In genomic region chr14:22979748-22980392, GRCh38 we compare ENCODE assay signal across 9 cellular contexts. TPM values are rescaled to one million over a fixed set of nuclear protein-coding genes. Genes with fewer than 3 reads are reported as not detected.
DNase-seq lines count a peak whose midpoint lies in the region; ATAC-seq and TF ChIP-seq lines count a peak whose summit lies in the region.
"Had no signal": no experiment of that assay in that cellular context is flagged by ENCODE, and none has a peak within 500 bp of the region (broad histone marks: within the 10 kb centered on the region; RNA-seq: fewer than 3 reads in every experiment).

No MANE protein-coding gene starts in this region.

- peaks cover 48 to 79% (median 62%) of the 10 kb centered on the region in 4 donors for H3K4me1 ChIP-seq in upper lobe of left lung

- H3K36me3 ChIP-seq in upper lobe of left lung: no peaks in the 10 kb centered on the region

- H3K27me3 Mint-ChIP-seq in activated naive CD4-positive, alpha-beta T cell treated with anti-CD3 and anti-CD28 coated beads for 36 hours (ENCODE audit: low read depth): no peaks in the 10 kb centered on the region

- no peak overlapping the region for H3K27ac Mint-ChIP-seq in activated naive CD4-positive, alpha-beta T cell treated with anti-CD3 and anti-CD28 coated beads for 36 hours

- H3K4me3 Mint-ChIP-seq in activated naive CD4-positive, alpha-beta T cell treated with anti-CD3 and anti-CD28 coated beads for 36 hours: peak overlapping the region; percentile 28

- TF ChIP-seq POLR2A in upper lobe of left lung (IDR thresholded peaks at IDR 0.05): no peak

- no peak for DNase-seq in activated naive CD4-positive, alpha-beta T cell treated with anti-CD3 and anti-CD28 coated beads for 36 hours
- no peak for DNase-seq in activated naive CD4-positive, alpha-beta T cell treated with Interleukin-2 at 50 U/mL for 16 hours
- no peak for DNase-seq in astrocyte of the cerebellum (ENCODE audit: low read depth)
- DNase-seq in upper lobe of left lung: no peak
- DNase-seq in NOMO-1 treated with dmso at 0.1 percent for 144 hours (lab: John Stamatoyannopoulos, UW; ENCODE audit: unreplicated experiment): no peak
- DNase-seq in globus pallidus (ENCODE audit: low spot score): no peak
- DNase-seq: DMS53 had no signal

- ATAC-seq in upper lobe of left lung (ENCODE audit: low FRiP score in 2 of 2) (no peak), GM21717 (IDR thresholded peaks at IDR 0.05; ENCODE audit: unreplicated experiment) (no peak)

- WGBS in upper lobe of left lung, 2 donors: 52 to 60% methylated on average over 8 of the region's 8 CpGs

- intact Hi-C loops in activated naive CD4-positive, alpha-beta T cell treated with anti-CD3 and anti-CD28 coated beads for 36 hours (cut with micrococcal nuclease): no loop called here

- CTCF ChIA-PET in activated naive CD4-positive, alpha-beta T cell treated with anti-CD3 and anti-CD28 coated beads for 36 hours (lab: Charles Lee): interaction anchor here (1.0 to 18.5 kb wide), 2 partner anchors 76 to 89 kb away, joined by 3 to 713 read pairs; partner anchors contain the start of gene CDH24

- H3K4me3 ChIP-seq in astrocyte of the cerebellum (ENCODE audit: low read depth, low read length) (peak overlapping the region; percentile 91), upper lobe of left lung (peak overlapping the region in 3 of 4 donors; percentile 64 to 87 (median 72))

- no peaks in the 10 kb centered on the region for H3K9me3 ChIP-seq in upper lobe of left lung

- no peaks in the 10 kb centered on the region for H3K36me3 Mint-ChIP-seq in activated naive CD4-positive, alpha-beta T cell treated with anti-CD3 and anti-CD28 coated beads for 36 hours (ENCODE audit: low read depth)

- TF ChIP-seq EP300 in upper lobe of left lung (IDR thresholded peaks at IDR 0.05): no peak

- no peak for TF ChIP-seq CTCF in astrocyte of the cerebellum (IDR thresholded peaks at IDR 0.05; ENCODE audit: low read depth, low read length, missing control alignments)
- TF ChIP-seq CTCF in upper lobe of left lung (IDR thresholded peaks at IDR 0.05): no peak

- H3K27me3 ChIP-seq in layer of hippocampus (ENCODE audit: control insufficient read depth, insufficient read depth, low read length) (peaks cover 13% of the 10 kb centered on the region), upper lobe of left lung (peaks cover 0 to 13% (median 7%) of the 10 kb centered on the region in 4 donors)

- H3K27ac ChIP-seq in layer of hippocampus (ENCODE audit: low read depth, low read length) (peak overlapping the region; percentile 30), upper lobe of left lung (peak overlapping the region; percentile 82 to 89 (median 86))

- no peaks in the 10 kb centered on the region for H3K4me1 Mint-ChIP-seq in activated naive CD4-positive, alpha-beta T cell treated with anti-CD3 and anti-CD28 coated beads for 36 hours (ENCODE audit: low read depth)

- H3K9me3 Mint-ChIP-seq in activated naive CD4-positive, alpha-beta T cell treated with anti-CD3 and anti-CD28 coated beads for 36 hours: no peaks in the 10 kb centered on the region

- in situ Hi-C loops in astrocyte of the cerebellum (cut with HindIII; ENCODE audit: low sequenced_read_pairs): no loop called here

RNA-seq across cellular contexts. Expression of gene AJUBA, which starts 2.5 kb away (rescaled TPM):
- total RNA-seq in activated naive CD4-positive, alpha-beta T cell treated with anti-CD3 and anti-CD28 coated beads for 36 hours: 1 to 10 TPM; 2.1 to 2.8 TPM
- total RNA-seq in upper lobe of left lung: 10 to 100 TPM; 34.4 to 50.3 (median 39.5) TPM

RNA-seq across cellular contexts. Expression of gene HAUS4, which starts 23.0 kb away (rescaled TPM):
- 10 to 100 TPM; 97.1 to 97.3 TPM for total RNA-seq in activated naive CD4-positive, alpha-beta T cell treated with anti-CD3 and anti-CD28 coated beads for 36 hours
- total RNA-seq in upper lobe of left lung: 100 to 1,000 TPM in 2 of 6 donors, 10 to 100 TPM in 4; 44.3 to 137 (median 78.9) TPM

RNA-seq across cellular contexts. Expression of gene C14orf93, which starts 30.1 kb away (rescaled TPM):
- total RNA-seq in activated naive CD4-positive, alpha-beta T cell treated with anti-CD3 and anti-CD28 coated beads for 36 hours: 1 to 10 TPM; 8.3 to 9.3 TPM
- total RNA-seq in upper lobe of left lung: 10 to 100 TPM in 4 of 6 donors, 1 to 10 TPM in 2; 7.1 to 12.9 (median 11.4) TPM

RNA-seq across cellular contexts. Expression of gene PRMT5, which starts 50.7 kb away (rescaled TPM):
- total RNA-seq in activated naive CD4-positive, alpha-beta T cell treated with anti-CD3 and anti-CD28 coated beads for 36 hours: 10 to 100 TPM; 81.0 to 92.8 TPM
- 10 to 100 TPM; 21.4 to 51.3 (median 39.2) TPM for total RNA-seq in upper lobe of left lung

RNA-seq across cellular contexts. Expression of gene PSMB5, which starts 54.8 kb away (rescaled TPM):
- 100 to 1,000 TPM; 120 to 125 TPM for total RNA-seq in activated naive CD4-positive, alpha-beta T cell treated with anti-CD3 and anti-CD28 coated beads for 36 hours
- 100 to 1,000 TPM in 2 of 6 donors, 10 to 100 TPM in 4; 58.7 to 147 (median 86.1) TPM for total RNA-seq in upper lobe of left lung

Comparison
In these comparisons a context has a peak if more than half of its experiments do, and no peak if none do; other contexts are left out.
1. RNA of gene AJUBA, which starts 2.5 kb away (total RNA-seq): 34.4 to 50.3 TPM in upper lobe of left lung; 2.1 to 2.8 TPM in activated naive CD4-positive, alpha-beta T cell treated with anti-CD3 and anti-CD28 coated beads for 36 hours; every median in the first group is over 4 times any median in the second.